18 cellular contexts compared by ENCODE assay signal in the genomic region with DNA sequence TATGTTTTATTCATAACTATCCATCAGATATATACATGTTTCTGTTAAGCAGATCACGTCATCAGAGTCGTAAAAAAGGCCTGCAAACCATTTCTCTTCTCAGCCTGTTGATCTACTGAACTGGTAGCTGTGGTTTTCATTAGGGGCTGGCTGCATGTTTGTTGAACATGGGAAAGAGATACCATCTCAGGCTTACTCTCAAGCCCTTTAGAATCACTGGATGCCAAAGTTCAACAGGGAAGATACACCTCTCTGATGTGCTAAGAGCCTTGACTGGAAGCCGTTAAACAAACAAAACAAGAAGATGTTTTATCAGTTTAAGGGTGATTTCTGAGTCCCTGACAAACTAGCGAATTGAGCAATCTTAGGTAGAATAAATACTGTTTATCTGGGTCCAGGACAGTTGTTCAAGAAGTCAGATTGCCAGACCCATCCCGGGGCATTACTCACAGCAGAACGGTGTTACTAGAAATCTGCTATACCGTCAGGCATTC.
"Had no signal": no experiment of that assay in that cellular context is flagged by ENCODE, and none has a peak within 500 bp of the region (broad histone marks: within the 10 kb centered on the region; RNA-seq: fewer than 3 reads in every experiment).

No MANE protein-coding gene starts in this region.

- H3K36me3 ChIP-seq: cardiac muscle cell, prostate gland, right atrium auricular region had no signal

- H3K4me1 ChIP-seq: prostate gland had no signal

- DNase-seq: activated CD4-positive, alpha-beta T cell treated with anti-CD3 and anti-CD28 coated beads for 36 hours; activated CD4-positive, alpha-beta T cell treated with anti-CD3 and anti-CD28 coated beads, Interleukin-2, amount 50 U/mL, for 48 hours; activated CD8-positive, alpha-beta memory T cell treated with anti-CD3 and anti-CD28 coated beads, Interleukin-2, amount 10 ng/mL, durations not matched to agents 7 days and 5 days; activated naive CD4-positive, alpha-beta T cell; activated naive CD8-positive, alpha-beta T cell treated with anti-CD3 and anti-CD28 coated beads for 36 hours; amygdala; effector memory CD8-positive, alpha-beta T cell; left colon; occipital lobe; small intestine; stimulated activated naive B cell treated with anti-CD40 and anti-IgM and Interleukin-4, amounts not matched to agents 10 μg/mL and 1 μg/mL and 100 μg/mL, for 72 hours had no signal

- H3K4me3 ChIP-seq: cardiac muscle cell, lung, prostate gland, right atrium auricular region had no signal

- H3K27ac ChIP-seq: cardiac muscle cell, prostate gland, right atrium auricular region had no signal

- H3K9me3 ChIP-seq: prostate gland, right atrium auricular region had no signal

- ATAC-seq: activated CD4-positive, alpha-beta T cell treated with anti-CD3 and anti-CD28 coated beads for 36 hours; activated CD8-positive, alpha-beta memory T cell treated with anti-CD3 and anti-CD28 coated beads, Interleukin-2, amount 10 ng/mL, durations not matched to agents 7 days and 5 days; activated T-helper 17 cell treated with anti-CD3 and anti-CD28 coated beads, Interleukin-2, amount 50 U/mL, for 72 hours; effector memory CD8-positive, alpha-beta T cell; left colon; stimulated activated naive B cell treated with anti-CD40 and anti-IgM and Interleukin-4, amounts not matched to agents 10 μg/mL and 1 μg/mL and 100 μg/mL, for 72 hours had no signal

- FAIRE-seq: islet of Langerhans, small intestine, TTC549 had no signal

- H3K27me3 ChIP-seq: cardiac muscle cell, right atrium auricular region had no signal
